Comparison of ENCODE assay signal across 1 cellular context in the genomic region with DNA sequence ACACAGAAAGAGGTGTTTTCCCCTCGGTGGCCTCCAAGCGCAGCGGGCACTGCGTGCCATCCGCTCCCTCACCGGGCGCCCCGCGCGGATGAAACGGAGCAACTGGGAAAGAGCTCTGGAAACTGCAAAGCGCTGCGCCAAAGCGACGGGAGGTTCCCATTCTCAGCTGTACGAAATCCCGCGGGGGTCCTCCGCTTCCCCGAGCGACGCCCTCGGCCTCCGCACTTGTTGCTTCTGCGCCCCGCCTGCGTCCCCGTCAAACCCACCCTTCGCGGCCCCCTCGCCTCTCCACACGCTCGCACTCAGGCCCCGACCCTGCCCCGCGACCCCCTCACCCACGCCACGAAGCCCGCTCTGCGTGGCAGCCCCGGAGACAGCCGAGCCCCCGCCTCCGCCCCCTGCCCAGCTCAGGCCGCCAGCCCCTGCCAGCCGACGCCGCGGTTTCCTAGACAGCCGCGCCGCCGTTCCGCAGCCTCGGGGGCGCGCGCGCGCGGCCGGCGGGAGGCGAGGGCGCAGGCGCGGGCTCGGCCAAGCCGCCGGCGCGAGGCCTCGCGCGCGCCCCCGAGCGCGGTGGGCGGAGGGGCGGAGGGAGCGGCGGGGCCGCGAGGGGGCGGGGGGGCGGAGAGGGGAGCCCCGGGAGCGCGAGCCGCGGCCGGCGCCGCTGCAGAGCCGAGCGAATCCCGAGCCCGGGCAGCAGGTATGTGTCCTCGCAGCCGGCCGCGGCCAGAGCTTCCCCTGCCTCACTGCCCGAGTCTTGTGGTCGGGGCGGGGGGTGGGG.
TF ChIP-seq lines count a peak whose summit lies in the region.

TSS of gene TMEM266 (plus strand) at position 666 of the 778 bp plus-strand sequence. CDS start 74,279 bp downstream, outside the sequence.

TF ChIP-seq in K562, 482 proteins besides CTCF, POLR2A, EP300 and RAD21:
- no peak for TF ChIP-seq HNRNPUL1 (IDR thresholded peaks at IDR 0.05; ENCODE audit: low read length)
- no peak for TF ChIP-seq HDAC1 (IDR thresholded peaks at IDR 0.05)
- TF ChIP-seq, protein P1, sequence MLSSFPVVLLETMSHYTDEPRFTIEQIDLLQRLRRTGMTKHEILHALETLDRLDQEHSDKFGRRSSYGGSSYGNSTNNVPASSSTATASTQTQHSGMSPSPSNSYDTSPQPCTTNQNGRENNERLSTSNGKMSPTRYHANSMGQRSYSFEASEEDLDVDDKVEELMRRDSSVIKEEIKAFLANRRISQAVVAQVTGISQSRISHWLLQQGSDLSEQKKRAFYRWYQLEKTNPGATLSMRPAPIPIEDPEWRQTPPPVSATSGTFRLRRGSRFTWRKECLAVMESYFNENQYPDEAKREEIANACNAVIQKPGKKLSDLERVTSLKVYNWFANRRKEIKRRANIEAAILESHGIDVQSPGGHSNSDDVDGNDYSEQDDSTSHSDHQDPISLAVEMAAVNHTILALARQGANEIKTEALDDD (IDR thresholded peaks at IDR 0.05): no peak
- TF ChIP-seq CC2D1A (IDR thresholded peaks at IDR 0.05): no peak
- no peak for TF ChIP-seq KDM1A (IDR thresholded peaks at IDR 0.05)
- TF ChIP-seq HDGF (IDR thresholded peaks at IDR 0.05): no peak
- TF ChIP-seq NFRKB (IDR thresholded peaks at IDR 0.05; ENCODE audit: low read depth): no peak
- peak; percentile 61 for TF ChIP-seq VEZF1 (CRISPR knock-in tag; IDR thresholded peaks at IDR 0.05)
- 0 out of 2 replicates have a peak, but pooled peaks have one; percentile 8 for TF ChIP-seq ZBTB7A (IDR thresholded peaks at IDR 0.05; ENCODE audit: borderline replicate concordance, control insufficient read depth, low read depth, low read length)
- TF ChIP-seq KAT8 (IDR thresholded peaks at IDR 0.05; ENCODE audit: low read depth): no peak
